1 cellular context compared by ENCODE assay signal in genomic region chr17:34980681-34981537, GRCh38.
A peak's percentile ranks its signal among the peaks of the same experiment; 100 is the strongest.
TF ChIP-seq lines count a peak whose summit lies in the region.

No MANE protein-coding gene starts in this region.

TF ChIP-seq in K562, 482 proteins besides CTCF, POLR2A, EP300 and RAD21 (continued from another document and continues in another):
- TF ChIP-seq E4F1 (CRISPR knock-in tag; IDR thresholded peaks at IDR 0.05; ENCODE audit: borderline replicate concordance) (no peak), ZBTB1 (CRISPR knock-in tag; IDR thresholded peaks at IDR 0.05; ENCODE audit: borderline replicate concordance, low read depth) (no peak), STAG1 (CRISPR knock-in tag; IDR thresholded peaks at IDR 0.05; ENCODE audit: borderline replicate concordance) (no peak), PATZ1 (CRISPR knock-in tag; IDR thresholded peaks at IDR 0.05; ENCODE audit: borderline replicate concordance) (no peak), ZNF444 (CRISPR knock-in tag; IDR thresholded peaks at IDR 0.05) (no peak), RREB1 (CRISPR knock-in tag; IDR thresholded peaks at IDR 0.05) (no peak), NEUROD1 (IDR thresholded peaks at IDR 0.05; ENCODE audit: borderline replicate concordance, low read depth, low read length, partially characterized antibody) (no peak), ARID3A (IDR thresholded peaks at IDR 0.05; ENCODE audit: borderline replicate concordance, low read depth, low read length) (no peak), ZNF449 (CRISPR knock-in tag; IDR thresholded peaks at IDR 0.05) (no peak), HNRNPL (IDR thresholded peaks at IDR 0.05; ENCODE audit: low read depth, low read length) (0 out of 2 replicates have a peak, but pooled peaks have one; percentile 48), ZFP36 (IDR thresholded peaks at IDR 0.05; ENCODE audit: low read depth, low read length, partially characterized antibody) (no peak), BRCA1 (IDR thresholded peaks at IDR 0.05) (no peak), BRCA1 (CRISPR knock-in tag; IDR thresholded peaks at IDR 0.05) (no peak), ZZZ3 (IDR thresholded peaks at IDR 0.05) (no peak), POLR3G (IDR thresholded peaks at IDR 0.05; ENCODE audit: extremely low read depth, insufficient read length, insufficient replicate concordance) (no peak), GABPB1 (CRISPR knock-in tag; IDR thresholded peaks at IDR 0.05) (no peak), NR0B1 (IDR thresholded peaks at IDR 0.05; ENCODE audit: partially characterized antibody) (no peak), ELK3 (CRISPR knock-in tag; IDR thresholded peaks at IDR 0.05) (no peak), NR2C2 (CRISPR knock-in tag; IDR thresholded peaks at IDR 0.05) (no peak), NR2C2 (tag; IDR thresholded peaks at IDR 0.05) (peak; percentile 54; the same call in 1 of the 2 replicates), USF1 (CRISPR knock-in tag; IDR thresholded peaks at IDR 0.05) (no peak), TBL1XR1 (IDR thresholded peaks at IDR 0.05; ENCODE audit: low read length in 2 of 2) (no peak; a peak in 1 of 4 replicates), CHCHD3 (CRISPR knock-in tag; IDR thresholded peaks at IDR 0.05) (no peak), ZBTB9 (CRISPR knock-in tag; IDR thresholded peaks at IDR 0.05) (no peak; the same call in 1 of the 2 replicates), ZNF79 (CRISPR knock-in tag; IDR thresholded peaks at IDR 0.05; ENCODE audit: low read depth) (no peak), CXXC5 (CRISPR knock-in tag; IDR thresholded peaks at IDR 0.05) (peak; percentile 1; the same call in 1 of the 2 replicates), SMARCA4 (IDR thresholded peaks at IDR 0.05) (no peak), FOSL1 (tag; conservative IDR thresholded peaks at IDR 0.05) (no peak), BHLHE40 (IDR thresholded peaks at IDR 0.05; ENCODE audit: low read length) (no peak), NR2F6 (CRISPR knock-in tag; IDR thresholded peaks at IDR 0.05) (no peak), ZNF175 (CRISPR knock-in tag; IDR thresholded peaks at IDR 0.05; ENCODE audit: low read depth) (0 out of 2 replicates have a peak, but pooled peaks have one; percentile 28), CEBPZ (IDR thresholded peaks at IDR 0.05; ENCODE audit: borderline replicate concordance, low read depth, low read length) (no peak), ZBTB7A (IDR thresholded peaks at IDR 0.05; ENCODE audit: borderline replicate concordance, control insufficient read depth, low read depth, low read length) (peak; percentile 90), STAT5B (CRISPR knock-in tag; IDR thresholded peaks at IDR 0.05) (no peak), HDGF (IDR thresholded peaks at IDR 0.05) (no peak), RBFOX2 (IDR thresholded peaks at IDR 0.05; ENCODE audit: low read depth, low read length) (peak; percentile 96), ZNF76 (CRISPR knock-in tag; IDR thresholded peaks at IDR 0.05; ENCODE audit: borderline replicate concordance) (no peak)
